Comparison of ENCODE assay signal across 1 cellular context in the genomic region with DNA sequence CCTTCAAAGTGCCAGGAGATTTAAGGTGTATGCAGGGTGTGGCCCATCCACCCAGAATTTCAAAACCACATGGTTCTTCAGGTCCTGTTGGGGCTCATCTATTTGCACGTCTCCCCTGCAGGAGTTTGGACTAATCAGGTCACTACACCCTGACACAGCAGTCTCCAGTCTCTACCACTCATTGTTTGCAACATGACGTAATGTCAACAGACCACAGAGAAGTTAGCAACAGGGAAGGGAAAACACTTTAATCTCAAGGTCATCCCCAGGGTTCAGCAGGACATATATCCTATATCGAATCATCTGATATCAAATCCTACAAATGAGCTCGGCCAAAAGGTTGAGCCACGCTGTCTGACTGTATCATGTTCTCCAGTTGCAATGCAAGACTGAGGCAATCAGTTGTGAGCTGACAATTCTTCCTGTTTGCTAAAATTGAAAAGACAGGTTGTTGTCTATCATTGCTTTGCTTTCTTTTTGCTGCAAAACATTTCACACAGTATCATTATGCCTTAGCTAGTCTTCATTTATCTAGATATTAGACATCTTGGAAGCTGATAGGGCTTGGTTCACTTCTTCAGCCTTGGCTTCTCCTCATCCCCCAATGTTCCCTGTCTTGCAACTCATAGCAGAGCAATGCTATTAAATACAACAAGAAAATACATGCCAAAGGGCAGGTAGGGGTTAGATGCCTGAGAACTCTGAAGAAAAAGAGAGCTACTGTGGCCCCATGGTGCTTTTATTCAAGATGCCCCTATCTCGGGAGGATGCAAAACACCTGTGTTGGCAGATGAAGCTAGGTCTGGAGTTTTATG.
TF ChIP-seq lines count a peak whose summit lies in the region.

No MANE protein-coding gene starts in this region.

TF ChIP-seq in A549, 52 proteins besides CTCF, POLR2A, EP300 and RAD21 (continued from another document):
- TF ChIP-seq, protein P1, sequence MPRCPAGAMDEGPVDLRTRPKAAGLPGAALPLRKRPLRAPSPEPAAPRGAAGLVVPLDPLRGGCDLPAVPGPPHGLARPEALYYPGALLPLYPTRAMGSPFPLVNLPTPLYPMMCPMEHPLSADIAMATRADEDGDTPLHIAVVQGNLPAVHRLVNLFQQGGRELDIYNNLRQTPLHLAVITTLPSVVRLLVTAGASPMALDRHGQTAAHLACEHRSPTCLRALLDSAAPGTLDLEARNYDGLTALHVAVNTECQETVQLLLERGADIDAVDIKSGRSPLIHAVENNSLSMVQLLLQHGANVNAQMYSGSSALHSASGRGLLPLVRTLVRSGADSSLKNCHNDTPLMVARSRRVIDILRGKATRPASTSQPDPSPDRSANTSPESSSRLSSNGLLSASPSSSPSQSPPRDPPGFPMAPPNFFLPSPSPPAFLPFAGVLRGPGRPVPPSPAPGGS (IDR thresholded peaks at IDR 0.05): no peak
- TF ChIP-seq ZSCAN20 (CRISPR knock-in tag; IDR thresholded peaks at IDR 0.05) (peak; percentile 72; the same call in 1 of the 2 replicates), SREBF2 (IDR thresholded peaks at IDR 0.05) (no peak), HEYL (CRISPR knock-in tag; IDR thresholded peaks at IDR 0.05) (no peak; the same call in 1 of the 2 replicates), PHF8 (IDR thresholded peaks at IDR 0.05; ENCODE audit: borderline replicate concordance, low read depth) (no peak), BHLHE40 (IDR thresholded peaks at IDR 0.05; ENCODE audit: low read depth, low read length) (no peak), EHMT2 (IDR thresholded peaks at IDR 0.05; ENCODE audit: low read depth) (no peak), RARB (CRISPR knock-in tag; IDR thresholded peaks at IDR 0.05) (peak; percentile 40; the same call in 1 of the 2 replicates), JUN (IDR thresholded peaks at IDR 0.05) (peak; percentile 62 to 81; a peak in 2 of 5 replicates), MAFK (IDR thresholded peaks at IDR 0.05; ENCODE audit: partially characterized antibody) (peak; percentile 98), ESRRA (IDR thresholded peaks at IDR 0.05; ENCODE audit: borderline replicate concordance, low read length) (peak; percentile 94), FOSL2 (IDR thresholded peaks at IDR 0.05) (no peak), FOSL2 (CRISPR knock-in tag; IDR thresholded peaks at IDR 0.05) (peak; percentile 85), HDAC2 (IDR thresholded peaks at IDR 0.05) (no peak), RNF2 (IDR thresholded peaks at IDR 0.05; ENCODE audit: borderline replicate concordance, low read depth) (no peak), NPAS2 (CRISPR knock-in tag; IDR thresholded peaks at IDR 0.05; ENCODE audit: borderline replicate concordance) (no peak), FOSB (CRISPR knock-in tag; IDR thresholded peaks at IDR 0.05) (no peak), TP53 (CRISPR knock-in tag; IDR thresholded peaks at IDR 0.05) (no peak), RFX5 (IDR thresholded peaks at IDR 0.05) (no peak), CBX8 (IDR thresholded peaks at IDR 0.05) (no peak), FOXS1 (CRISPR knock-in tag; IDR thresholded peaks at IDR 0.05) (peak; percentile 24; the same call in 1 of the 2 replicates), NFE2L2 (conservative IDR thresholded peaks at IDR 0.05; ENCODE audit: low read length) (peak; percentile 90), CHD2 (IDR thresholded peaks at IDR 0.05; ENCODE audit: low read length, partially characterized antibody) (peak; percentile 13), RCOR1 (IDR thresholded peaks at IDR 0.05; ENCODE audit: low read depth, low read length) (no peak), EHF (CRISPR knock-in tag; IDR thresholded peaks at IDR 0.05) (no peak), KDM5A (IDR thresholded peaks at IDR 0.05) (no peak), HOXA7 (CRISPR knock-in tag; IDR thresholded peaks at IDR 0.05) (no peak), MAZ (IDR thresholded peaks at IDR 0.05; ENCODE audit: borderline replicate concordance, low read depth, low read length) (no peak), JUNB (IDR thresholded peaks at IDR 0.05) (peak; percentile 36), CEBPB (IDR thresholded peaks at IDR 0.05) (peak; percentile 46 to 87; a peak in 3 of 4 replicates), NR3C1 (IDR thresholded peaks at IDR 0.05) (no peak), KDM1A (IDR thresholded peaks at IDR 0.05; ENCODE audit: low read depth) (no peak), SMC3 (IDR thresholded peaks at IDR 0.05) (no peak), MYC (IDR thresholded peaks at IDR 0.05; ENCODE audit: borderline replicate concordance, low read length) (peak; percentile 48; the same call in 1 of the 2 replicates), ZNF302 (CRISPR knock-in tag; IDR thresholded peaks at IDR 0.05) (no peak), HOXB5 (CRISPR knock-in tag; IDR thresholded peaks at IDR 0.05) (no peak; the same call in 1 of the 2 replicates), GATA3 (IDR thresholded peaks at IDR 0.05; ENCODE audit: borderline replicate concordance) (peak; percentile 87; the same call in 1 of the 2 replicates), ZC3H11A (IDR thresholded peaks at IDR 0.05) (no peak), HOXB13 (CRISPR knock-in tag; IDR thresholded peaks at IDR 0.05; ENCODE audit: low read depth) (no peak), CBX2 (IDR thresholded peaks at IDR 0.05; ENCODE audit: borderline replicate concordance, low read depth) (no peak), TFCP2L1 (CRISPR knock-in tag; IDR thresholded peaks at IDR 0.05) (0 out of 2 replicates have a peak, but pooled peaks have one; percentile 27)
- TF ChIP-seq, protein P2, sequence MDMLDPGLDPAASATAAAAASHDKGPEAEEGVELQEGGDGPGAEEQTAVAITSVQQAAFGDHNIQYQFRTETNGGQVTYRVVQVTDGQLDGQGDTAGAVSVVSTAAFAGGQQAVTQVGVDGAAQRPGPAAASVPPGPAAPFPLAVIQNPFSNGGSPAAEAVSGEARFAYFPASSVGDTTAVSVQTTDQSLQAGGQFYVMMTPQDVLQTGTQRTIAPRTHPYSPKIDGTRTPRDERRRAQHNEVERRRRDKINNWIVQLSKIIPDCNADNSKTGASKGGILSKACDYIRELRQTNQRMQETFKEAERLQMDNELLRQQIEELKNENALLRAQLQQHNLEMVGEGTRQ (IDR thresholded peaks at IDR 0.05): no peak
- TF ChIP-seq, protein P3, sequence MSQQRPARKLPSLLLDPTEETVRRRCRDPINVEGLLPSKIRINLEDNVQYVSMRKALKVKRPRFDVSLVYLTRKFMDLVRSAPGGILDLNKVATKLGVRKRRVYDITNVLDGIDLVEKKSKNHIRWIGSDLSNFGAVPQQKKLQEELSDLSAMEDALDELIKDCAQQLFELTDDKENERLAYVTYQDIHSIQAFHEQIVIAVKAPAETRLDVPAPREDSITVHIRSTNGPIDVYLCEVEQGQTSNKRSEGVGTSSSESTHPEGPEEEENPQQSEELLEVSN (IDR thresholded peaks at IDR 0.05; ENCODE audit: borderline replicate concordance, low read depth): no peak
- TF ChIP-seq, protein P4, sequence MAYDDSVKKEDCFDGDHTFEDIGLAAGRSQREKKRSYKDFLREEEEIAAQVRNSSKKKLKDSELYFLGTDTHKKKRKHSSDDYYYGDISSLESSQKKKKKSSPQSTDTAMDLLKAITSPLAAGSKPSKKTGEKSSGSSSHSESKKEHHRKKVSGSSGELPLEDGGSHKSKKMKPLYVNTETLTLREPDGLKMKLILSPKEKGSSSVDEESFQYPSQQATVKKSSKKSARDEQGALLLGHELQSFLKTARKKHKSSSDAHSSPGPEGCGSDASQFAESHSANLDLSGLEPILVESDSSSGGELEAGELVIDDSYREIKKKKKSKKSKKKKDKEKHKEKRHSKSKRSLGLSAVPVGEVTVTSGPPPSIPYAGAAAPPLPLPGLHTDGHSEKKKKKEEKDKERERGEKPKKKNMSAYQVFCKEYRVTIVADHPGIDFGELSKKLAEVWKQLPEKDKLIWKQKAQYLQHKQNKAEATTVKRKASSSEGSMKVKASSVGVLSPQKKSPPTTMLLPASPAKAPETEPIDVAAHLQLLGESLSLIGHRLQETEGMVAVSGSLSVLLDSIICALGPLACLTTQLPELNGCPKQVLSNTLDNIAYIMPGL (CRISPR knock-in tag; IDR thresholded peaks at IDR 0.05; ENCODE audit: borderline replicate concordance): no peak
- TF ChIP-seq, protein P5, sequence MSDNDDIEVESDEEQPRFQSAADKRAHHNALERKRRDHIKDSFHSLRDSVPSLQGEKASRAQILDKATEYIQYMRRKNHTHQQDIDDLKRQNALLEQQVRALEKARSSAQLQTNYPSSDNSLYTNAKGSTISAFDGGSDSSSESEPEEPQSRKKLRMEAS (IDR thresholded peaks at IDR 0.05): peak; percentile 72
- TF ChIP-seq, protein P6, sequence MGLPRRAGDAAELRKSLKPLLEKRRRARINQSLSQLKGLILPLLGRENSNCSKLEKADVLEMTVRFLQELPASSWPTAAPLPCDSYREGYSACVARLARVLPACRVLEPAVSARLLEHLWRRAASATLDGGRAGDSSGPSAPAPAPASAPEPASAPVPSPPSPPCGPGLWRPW (IDR thresholded peaks at IDR 0.05): no peak
- TF ChIP-seq, protein P7, sequence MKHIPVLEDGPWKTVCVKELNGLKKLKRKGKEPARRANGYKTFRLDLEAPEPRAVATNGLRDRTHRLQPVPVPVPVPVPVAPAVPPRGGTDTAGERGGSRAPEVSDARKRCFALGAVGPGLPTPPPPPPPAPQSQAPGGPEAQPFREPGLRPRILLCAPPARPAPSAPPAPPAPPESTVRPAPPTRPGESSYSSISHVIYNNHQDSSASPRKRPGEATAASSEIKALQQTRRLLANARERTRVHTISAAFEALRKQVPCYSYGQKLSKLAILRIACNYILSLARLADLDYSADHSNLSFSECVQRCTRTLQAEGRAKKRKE (CRISPR knock-in tag; IDR thresholded peaks at IDR 0.05; ENCODE audit: low read depth): 0 out of 2 replicates have a peak, but pooled peaks have one; percentile 12
- TF ChIP-seq, protein P8, sequence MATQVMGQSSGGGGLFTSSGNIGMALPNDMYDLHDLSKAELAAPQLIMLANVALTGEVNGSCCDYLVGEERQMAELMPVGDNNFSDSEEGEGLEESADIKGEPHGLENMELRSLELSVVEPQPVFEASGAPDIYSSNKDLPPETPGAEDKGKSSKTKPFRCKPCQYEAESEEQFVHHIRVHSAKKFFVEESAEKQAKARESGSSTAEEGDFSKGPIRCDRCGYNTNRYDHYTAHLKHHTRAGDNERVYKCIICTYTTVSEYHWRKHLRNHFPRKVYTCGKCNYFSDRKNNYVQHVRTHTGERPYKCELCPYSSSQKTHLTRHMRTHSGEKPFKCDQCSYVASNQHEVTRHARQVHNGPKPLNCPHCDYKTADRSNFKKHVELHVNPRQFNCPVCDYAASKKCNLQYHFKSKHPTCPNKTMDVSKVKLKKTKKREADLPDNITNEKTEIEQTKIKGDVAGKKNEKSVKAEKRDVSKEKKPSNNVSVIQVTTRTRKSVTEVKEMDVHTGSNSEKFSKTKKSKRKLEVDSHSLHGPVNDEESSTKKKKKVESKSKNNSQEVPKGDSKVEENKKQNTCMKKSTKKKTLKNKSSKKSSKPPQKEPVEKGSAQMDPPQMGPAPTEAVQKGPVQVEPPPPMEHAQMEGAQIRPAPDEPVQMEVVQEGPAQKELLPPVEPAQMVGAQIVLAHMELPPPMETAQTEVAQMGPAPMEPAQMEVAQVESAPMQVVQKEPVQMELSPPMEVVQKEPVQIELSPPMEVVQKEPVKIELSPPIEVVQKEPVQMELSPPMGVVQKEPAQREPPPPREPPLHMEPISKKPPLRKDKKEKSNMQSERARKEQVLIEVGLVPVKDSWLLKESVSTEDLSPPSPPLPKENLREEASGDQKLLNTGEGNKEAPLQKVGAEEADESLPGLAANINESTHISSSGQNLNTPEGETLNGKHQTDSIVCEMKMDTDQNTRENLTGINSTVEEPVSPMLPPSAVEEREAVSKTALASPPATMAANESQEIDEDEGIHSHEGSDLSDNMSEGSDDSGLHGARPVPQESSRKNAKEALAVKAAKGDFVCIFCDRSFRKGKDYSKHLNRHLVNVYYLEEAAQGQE (IDR thresholded peaks at IDR 0.05): no peak
- TF ChIP-seq, protein P9, sequence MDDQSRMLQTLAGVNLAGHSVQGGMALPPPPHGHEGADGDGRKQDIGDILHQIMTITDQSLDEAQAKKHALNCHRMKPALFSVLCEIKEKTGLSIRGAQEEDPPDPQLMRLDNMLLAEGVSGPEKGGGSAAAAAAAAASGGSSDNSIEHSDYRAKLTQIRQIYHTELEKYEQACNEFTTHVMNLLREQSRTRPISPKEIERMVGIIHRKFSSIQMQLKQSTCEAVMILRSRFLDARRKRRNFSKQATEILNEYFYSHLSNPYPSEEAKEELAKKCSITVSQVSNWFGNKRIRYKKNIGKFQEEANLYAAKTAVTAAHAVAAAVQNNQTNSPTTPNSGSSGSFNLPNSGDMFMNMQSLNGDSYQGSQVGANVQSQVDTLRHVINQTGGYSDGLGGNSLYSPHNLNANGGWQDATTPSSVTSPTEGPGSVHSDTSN (IDR thresholded peaks at IDR 0.05): no peak
